30 cellular contexts compared by ENCODE assay signal in the genomic region with DNA sequence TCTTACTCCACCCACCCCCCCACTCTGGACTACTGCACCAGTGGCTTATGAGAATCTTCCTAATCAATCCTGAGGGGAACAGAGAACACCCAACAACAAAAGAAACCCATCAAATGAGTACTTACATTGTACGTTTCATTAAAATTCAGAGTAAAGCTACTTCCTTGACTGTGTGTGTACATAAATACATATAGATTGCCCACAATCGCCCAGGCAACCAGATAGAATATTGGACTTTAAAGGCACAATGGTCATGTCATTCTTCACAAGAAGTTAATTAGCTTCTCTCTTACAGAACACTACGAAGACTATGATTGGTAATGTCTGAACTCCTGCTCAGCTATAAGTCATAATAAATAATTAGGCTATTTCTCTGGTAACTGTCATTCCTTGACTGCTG. TPM values are rescaled to one million over a fixed set of nuclear protein-coding genes. Genes with fewer than 3 reads are reported as not detected.
"Had no signal": no experiment of that assay in that cellular context is flagged by ENCODE, and none has a peak within 500 bp of the region (broad histone marks: within the 10 kb centered on the region; RNA-seq: fewer than 3 reads in every experiment).

No MANE protein-coding gene starts in this region.

- DNase-seq: stimulated activated CD4-positive, alpha-beta T cell treated with anti-CD3 and anti-CD28 coated beads, Interleukin-2, amount 100 ng/mL, for 48 hours; stimulated activated CD4-positive, alpha-beta T cell treated with anti-CD3 and anti-CD28 coated beads, Interleukin-4, amount 100 ng/mL, for 1 hour; stimulated activated CD4-positive, alpha-beta T cell treated with anti-CD3 and anti-CD28 coated beads, Interleukin-4, amount 100 ng/mL, for 24 hours; stimulated activated CD4-positive, alpha-beta T cell treated with anti-CD3 and anti-CD28 coated beads, Interleukin-4, amount 100 ng/mL, for 4 hours; stimulated activated CD8-positive, alpha-beta memory T cell treated with anti-CD3 and anti-CD28 coated beads, Interleukin-4, amount 100 ng/mL, for 48 hours; stimulated activated naive B cell treated with anti-CD40 and anti-IgM and Interleukin-4, amounts not matched to agents 10 μg/mL and 1 μg/mL and 100 μg/mL, for 72 hours; stimulated activated naive CD4-positive, alpha-beta T cell; stimulated activated naive CD4-positive, alpha-beta T cell treated with Interleukin-2 at 50 U/mL for 16 hours; stimulated activated naive CD8-positive, alpha-beta T cell treated with anti-CD3 and anti-CD28 coated beads, Interleukin-15, amount 100 ng/mL, for 72 hours; stimulated activated naive CD8-positive, alpha-beta T cell treated with anti-CD3 and anti-CD28 coated beads, Interleukin-15, Interleukin-2, amounts not matched to agents 100 U/mL and 50 U/mL, for 24 hours; stomach; substantia nigra; testis; thyroid gland; tibial artery; transverse colon; upper lobe of left lung; upper lobe of right lung; uterus had no signal

- H3K4me3 ChIP-seq: stomach, suprapubic skin, testis, thoracic aorta, thyroid gland, tibial artery, tibial nerve, transverse colon, upper lobe of left lung, upper lobe of right lung, uterus, vagina had no signal

- H3K36me3 ChIP-seq: stomach, suprapubic skin, thoracic aorta, thyroid gland, tibial artery, tibial nerve, transverse colon, upper lobe of left lung, upper lobe of right lung, uterus, vagina had no signal

- H3K4me1 ChIP-seq: stomach, suprapubic skin, testis, thyroid gland, tibial artery, tibial nerve, transverse colon, upper lobe of left lung, upper lobe of right lung, uterus, vagina had no signal

- H3K27me3 ChIP-seq: stomach, suprapubic skin, testis, thyroid gland, tibial artery, tibial nerve, transverse colon, upper lobe of left lung, upper lobe of right lung, uterus, vagina had no signal

- H3K27ac ChIP-seq: stomach, suprapubic skin, testis, thoracic aorta, thyroid gland, tibial artery, tibial nerve, transverse colon, upper lobe of left lung, upper lobe of right lung, uterus, vagina had no signal

- ATAC-seq: stimulated activated effector memory CD8-positive, alpha-beta T cell treated with anti-CD3 and anti-CD28 coated beads, Interleukin-12 subunit alpha, Interleukin-12 subunit beta, amount 100 ng/mL, for 72 hours; stimulated activated memory B cell treated with anti-CD40 and anti-IgM and Interleukin-4, amounts not matched to agents 10 μg/mL and 1 μg/mL and 100 μg/mL, for 72 hours; stimulated activated naive B cell treated with anti-CD40 and anti-IgM and Interleukin-4, amounts not matched to agents 10 μg/mL and 1 μg/mL and 100 μg/mL, for 72 hours; stimulated activated naive CD8-positive, alpha-beta T cell treated with anti-CD3 and anti-CD28 coated beads, Interleukin-15, amount 100 ng/mL, for 72 hours; stimulated activated naive CD8-positive, alpha-beta T cell treated with anti-CD3 and anti-CD28 coated beads, Interleukin-15, Interleukin-2, amounts not matched to agents 100 U/mL and 50 U/mL, for 24 hours; upper lobe of right lung had no signal

- H3K9me3 ChIP-seq: stomach, suprapubic skin, testis, thoracic aorta, thyroid gland, tibial artery, tibial nerve, transverse colon, upper lobe of left lung, upper lobe of right lung, uterus, vagina had no signal

RNA-seq across cellular contexts. Expression of a gene that starts 20.2 kb away (rescaled TPM):
- total RNA-seq: stomach, subcutaneous adipose tissue, suprapubic skin, temporal lobe, thoracic aorta, thyroid gland, tibial nerve, transverse colon, upper lobe of left lung, upper lobe of right lung, ureter, urinary bladder, uterus, vagina had no signal
- polyA plus RNA-seq: stomach, thymus, urinary bladder had no signal
